8 cellular contexts compared by ENCODE assay signal in genomic region chr20:49713779-49714712, GRCh38.
DNase-seq lines count a peak whose midpoint lies in the region; ATAC-seq and TF ChIP-seq lines count a peak whose summit lies in the region.

B4GALT5 (minus strand) TSS chr20:49713878; CDS start chr20:49713690, 188 bp downstream.

- H3K79me2 ChIP-seq in ACC112 (ENCODE audit: control insufficient read depth, insufficient read depth, low read length, unreplicated experiment), result peaks cover 49% of the 10 kb centered on the region

- DNase-seq in NCI-H524 (lab: John Stamatoyannopoulos, UW), result peak; percentile 82 to 91
- peak; percentile 72 for DNase-seq in activated CD4-positive, alpha-beta T cell treated with anti-CD3 and anti-CD28 coated beads for 48 hours
- DNase-seq in coronary artery (ENCODE audit: low spot score), result peak; percentile 81
- DNase-seq in stimulated activated CD4-positive, alpha-beta T cell treated with anti-CD3 and anti-CD28 coated beads, Interleukin-1b, Interleukin-23, amount 100 ng/mL, for 24 hours (ENCODE audit: low read depth in 4 of 4, low spot score in 1 of 4), result peak in 3 of 4 experiments; percentile 35 to 60 (median 40)

- no peak for TF ChIP-seq CTCF in coronary artery (IDR thresholded peaks at IDR 0.05)

- peak; percentile 59 for ATAC-seq in GM18861 (IDR thresholded peaks at IDR 0.05; ENCODE audit: unreplicated experiment)
- ATAC-seq in HG03097 (IDR thresholded peaks at IDR 0.05; ENCODE audit: low FRiP score, unreplicated experiment), result peak; percentile 72

- H3K4me3 ChIP-seq in ACC112 (ENCODE audit: low read depth, low read length) (peak within 1 kb of the TSS; percentile 91), coronary artery (peak within 1 kb of the TSS; percentile 98)

- H3K27me3 ChIP-seq in ACC112 (ENCODE audit: insufficient read depth, low read length) (no peaks in the 10 kb centered on the region), layer of hippocampus (ENCODE audit: control insufficient read depth, insufficient read depth, low read length) (no peaks in the 10 kb centered on the region)

- peak within 1 kb of the TSS; percentile 48; the same call in 1 of the 2 replicates for H3K27ac ChIP-seq in ACC112 (ENCODE audit: low read depth, low read length)
- peak within 1 kb of the TSS; percentile 88 to 94 for H3K27ac ChIP-seq in coronary artery
- H3K27ac ChIP-seq in layer of hippocampus (ENCODE audit: low read depth, low read length), result peak within 1 kb of the TSS; percentile 82

- H2AFZ ChIP-seq in ACC112 (ENCODE audit: low read length, unreplicated experiment), result peak within 1 kb of the TSS; percentile 78

- peaks cover 23% of the 10 kb centered on the region for H3K4me1 ChIP-seq in ACC112 (ENCODE audit: control insufficient read depth, insufficient read depth, low read length, unreplicated experiment)

- no peaks in the 10 kb centered on the region for H3K36me3 ChIP-seq in ACC112 (ENCODE audit: insufficient read depth, low read length)

Comparison
In these comparisons a context has a peak if more than half of its experiments do, and no peak if none do; other contexts are left out.
1. Peak in every context shown above with its lines: DNase-seq, ATAC-seq, H3K4me3 ChIP-seq and H3K27ac ChIP-seq.